33 cellular contexts compared by ENCODE assay signal in genomic region chr5:24042688-24043087, GRCh38.
"Had no signal": no experiment of that assay in that cellular context is flagged by ENCODE, and none has a peak within 500 bp of the region (broad histone marks: within the 10 kb centered on the region; RNA-seq: fewer than 3 reads in every experiment).

No MANE protein-coding gene starts in this region.

- ATAC-seq: activated CD8-positive, alpha-beta T cell treated with anti-CD3 and anti-CD28 coated beads for 36 hours; activated naive CD4-positive, alpha-beta T cell treated with anti-CD3 and anti-CD28 coated beads, Interleukin-2, amount 50 U/mL, for 72 hours; activated T-cell treated with anti-CD3 and anti-CD28 coated beads, Interleukin-2, amount 50 U/mL, for 4 hours; activated T-cell treated with anti-CD3 and anti-CD28 coated beads, Interleukin-2, amount 50 U/mL, for 72 hours; activated T-helper 17 cell treated with anti-CD3 and anti-CD28 coated beads, Interleukin-2, amount 50 U/mL, for 72 hours; body of pancreas had no signal

- FAIRE-seq: astrocyte, TTC549 had no signal

- DNase-seq: activated B cell treated with CpG ODN at 0.5 μM for 24 hours; activated CD4-positive, alpha-beta memory T cell treated with anti-CD3 and anti-CD28 coated beads for 36 hours; activated CD4-positive, alpha-beta T cell treated with anti-CD3 and anti-CD28 coated beads for 4 hours; activated CD4-positive, alpha-beta T cell treated with anti-CD3 and anti-CD28 coated beads, Interleukin-2, amount 10 ng/mL, durations not matched to agents 24 days and 14 days; activated CD4-positive, alpha-beta T cell treated with anti-CD3 and anti-CD28 coated beads, Interleukin-2, amount 50 U/mL, for 1 hour; activated CD4-positive, alpha-beta T cell treated with anti-CD3 and anti-CD28 coated beads, Interleukin-2, amount 50 U/mL, for 4 hours; activated CD4-positive, CD25-positive, alpha-beta regulatory T cell treated with anti-CD3 and anti-CD28 coated beads, Interleukin-2, amount 50 U/mL, for 72 hours; activated CD8-positive, alpha-beta memory T cell treated with anti-CD3 and anti-CD28 coated beads, Interleukin-2, amount 50 U/mL, for 4 hours; activated CD8-positive, alpha-beta T cell treated with anti-CD3 and anti-CD28 coated beads for 36 hours; activated effector memory CD4-positive, alpha-beta T cell treated with anti-CD3 and anti-CD28 coated beads, Interleukin-2, amount 50 U/mL, for 16 hours; activated gamma-delta T cell treated with Interleukin-2 at 50 U/mL for 16 hours; activated naive CD4-positive, alpha-beta T cell; activated naive CD4-positive, alpha-beta T cell treated with anti-CD3 and anti-CD28 coated beads for 36 hours; activated naive CD4-positive, alpha-beta T cell treated with anti-CD3 and anti-CD28 coated beads, Interleukin-2, amount 50 U/mL, for 16 hours; activated naive CD8-positive, alpha-beta T cell treated with anti-CD3 and anti-CD28 coated beads for 36 hours; activated T-cell treated with anti-CD3 and anti-CD28 coated beads for 4 hours; activated T-cell treated with anti-CD3 and anti-CD28 coated beads, Interleukin-2, amount 50 U/mL, for 1 hour; activated T-cell treated with anti-CD3 and anti-CD28 coated beads, Interleukin-2, amount 50 U/mL, for 4 hours; activated T-cell treated with anti-CD3 and anti-CD28 coated beads, Interleukin-2, amount 50 U/mL, for 72 hours; adrenal gland; amniotic stem cell; aorta; body of pancreas; brain microvascular endothelial cell; central memory CD4-positive, alpha-beta T cell; T-helper 2 cell; T-helper 9 cell had no signal

- H3K27ac ChIP-seq: adrenal gland, body of pancreas, brain microvascular endothelial cell, breast epithelium, VCaP had no signal

- H3K4me1 ChIP-seq: adrenal gland, body of pancreas, breast epithelium had no signal

- H3K36me3 ChIP-seq: adrenal gland, brain microvascular endothelial cell, breast epithelium had no signal

- H3K27me3 ChIP-seq: adrenal gland, body of pancreas, brain microvascular endothelial cell, breast epithelium had no signal

- H3K4me3 ChIP-seq: adrenal gland, body of pancreas, breast epithelium had no signal

- H3K9me3 ChIP-seq: adrenal gland, body of pancreas had no signal
